8 cellular contexts compared by ENCODE assay signal in genomic region chr16:67857547-67858233, GRCh38. TPM values are rescaled to one million over a fixed set of nuclear protein-coding genes. Genes with fewer than 3 reads are reported as not detected.
DNase-seq lines count a peak whose midpoint lies in the region; ATAC-seq and TF ChIP-seq lines count a peak whose summit lies in the region.

No MANE protein-coding gene starts in this region.

- ATAC-seq in WTC11 (peak; percentile 93), HG03196 (IDR thresholded peaks at IDR 0.05; ENCODE audit: unreplicated experiment) (no peak), HG03354 (IDR thresholded peaks at IDR 0.05; ENCODE audit: poor library complexity, severe bottlenecking, unreplicated experiment) (no peak), GM18511 (IDR thresholded peaks at IDR 0.05; ENCODE audit: unreplicated experiment) (no peak)

- no peak overlapping the region for H3K4me3 ChIP-seq in AG09309 (ENCODE audit: control insufficient read depth, low read depth, low read length)

- H3K27ac Mint-ChIP-seq in WTC11 (peak overlapping the region; percentile 85), neural crest cell (ENCODE audit: unreplicated experiment) (peak overlapping the region; percentile 8)

- DNase-seq in AG09309 (ENCODE audit: low read depth) (peak; percentile 86), HK-2 (ENCODE audit: unreplicated experiment) (peak; percentile 83), WTC11 (ENCODE audit: low spot score) (peak; percentile 51), fibroblast of peridontal ligament (ENCODE audit: extremely low read depth) (peak; percentile 84), neural crest cell (ENCODE audit: low read depth, low spot score) (no peak)

- H3K9me3 Mint-ChIP-seq in WTC11 (no peaks in the 10 kb centered on the region), neural crest cell (no peaks in the 10 kb centered on the region)

- CTCF ChIA-PET in WTC11 (lab: Charles Lee), result interaction anchor here (2.3 to 3.6 kb wide), 2 partner anchors 26 to 41 kb away, joined by 13 to 18 read pairs; partner anchors contain the start of gene NRN1L

- H3K4me1 Mint-ChIP-seq in WTC11 (peaks cover 34% of the 10 kb centered on the region), neural crest cell (peaks cover 32% of the 10 kb centered on the region)

- H3K36me3 Mint-ChIP-seq in WTC11 (peaks cover 17% of the 10 kb centered on the region), neural crest cell (ENCODE audit: low read depth) (no peaks in the 10 kb centered on the region)

- TF ChIP-seq CTCF in AG09309 (IDR thresholded peaks at IDR 0.05; ENCODE audit: control insufficient read depth, insufficient read depth, low read depth, low read length, missing control alignments) (no peak), WTC11 (IDR thresholded peaks at IDR 0.05) (no peak), neural crest cell (conservative IDR thresholded peaks at IDR 0.05) (no peak)

- POLR2A ChIA-PET in WTC11 (lab: Charles Lee), result interaction anchor here (0.8 kb wide), 1 partner anchor 11 kb away, joined by 3 read pairs; no protein-coding TSS in a partner anchor

- H3K4me3 Mint-ChIP-seq in WTC11 (peak overlapping the region; percentile 24; the same call in 1 of the 2 replicates), neural crest cell (no peak overlapping the region)

- H3K27me3 Mint-ChIP-seq in WTC11 (ENCODE audit: low read depth) (no peaks in the 10 kb centered on the region), neural crest cell (ENCODE audit: low read depth) (no peaks in the 10 kb centered on the region)

TF ChIP-seq in WTC11, 78 proteins besides CTCF, POLR2A, EP300 and RAD21:
- TF ChIP-seq TEAD4 (CRISPR knock-in tag; IDR thresholded peaks at IDR 0.05), result no peak
- TF ChIP-seq ZNF281 (CRISPR knock-in tag; IDR thresholded peaks at IDR 0.05), result no peak
- TF ChIP-seq ELF4 (CRISPR knock-in tag; IDR thresholded peaks at IDR 0.05; ENCODE audit: low read depth), result no peak
- TF ChIP-seq GABPB1 (CRISPR knock-in tag; IDR thresholded peaks at IDR 0.05), result 0 out of 2 replicates have a peak, but pooled peaks have one; percentile 46

RNA-seq across cellular contexts. Expression of gene CENPT, which starts 10.2 kb away (rescaled TPM):
- 52.1 to 58.3 TPM (median 57.3 TPM) in 3 replicates for total RNA-seq in WTC11 (2021)
- 78.2 and 83.5 TPM in 2 replicates for total RNA-seq in neural crest cell

RNA-seq across cellular contexts. Expression of gene NUTF2, which starts 11.0 kb away (rescaled TPM):
- total RNA-seq in WTC11 (2021) (183 to 205 TPM (median 200 TPM) in 3 replicates), neural crest cell (185 and 191 TPM in 2 replicates)

RNA-seq across cellular contexts. Expression of gene EDC4, which starts 15.2 kb away (rescaled TPM):
- total RNA-seq in WTC11 (2021) (72.6 to 83.7 TPM (median 74.1 TPM) in 3 replicates), neural crest cell (100 and 101 TPM in 2 replicates)

RNA-seq across cellular contexts. Expression of gene THAP11, which starts 15.6 kb away (rescaled TPM):
- total RNA-seq in WTC11 (2021) (46.5 to 49.0 TPM (median 47.4 TPM) in 3 replicates), neural crest cell (46.2 and 46.7 TPM in 2 replicates)

RNA-seq across cellular contexts. Expression of gene NRN1L, which starts 27.0 kb away (rescaled TPM):
- total RNA-seq in WTC11 (2021) (7.0 to 12.4 TPM (median 7.4 TPM) in 3 replicates), neural crest cell (1.0 TPM in 1 of 2 replicates, not detected in the other)
